11 cellular contexts compared by ENCODE assay signal in genomic region chr1:109630081-109630880, GRCh38. TPM values are rescaled to one million over a fixed set of nuclear protein-coding genes. Genes with fewer than 3 reads are reported as not detected.
A peak's percentile ranks its signal among the peaks of the same experiment; 100 is the strongest.
DNase-seq lines count a peak whose midpoint lies in the region; ATAC-seq and TF ChIP-seq lines count a peak whose summit lies in the region.
"Had no signal": no experiment of that assay in that cellular context is flagged by ENCODE, and none has a peak within 500 bp of the region (broad histone marks: within the 10 kb centered on the region; RNA-seq: fewer than 3 reads in every experiment).

No MANE protein-coding gene starts in this region.

- TF ChIP-seq CTCF in activated CD8-positive, alpha-beta T cell treated with anti-CD3 and anti-CD28 coated beads for 36 hours (IDR thresholded peaks at IDR 0.05) = peak; percentile 53
- TF ChIP-seq CTCF in suprapubic skin (IDR thresholded peaks at IDR 0.05) = no peak

- DNase-seq in activated CD8-positive, alpha-beta T cell treated with anti-CD3 and anti-CD28 coated beads for 36 hours = peak; percentile 57
- no peak for DNase-seq in activated CD8-positive, alpha-beta T cell treated with anti-CD3 and anti-CD28 coated beads, Interleukin-2, amount 10 ng/mL, durations not matched to agents 7 days and 5 days
- DNase-seq in activated CD4-positive, alpha-beta T cell treated with anti-CD3 and anti-CD28 coated beads for 48 hours = peak; percentile 52
- peak; percentile 50 for DNase-seq in germinal center (ENCODE audit: low spot score)
- peak in 5 of 6 experiments; percentile 17 to 48 (median 31) for DNase-seq in stimulated activated naive CD4-positive, alpha-beta T cell (lab: John Stamatoyannopoulos, UW)
- no peak for DNase-seq in suprapubic skin (ENCODE audit: low spot score in 2 of 2)
- no peak for DNase-seq in aorta
- no peak for DNase-seq in NCI-H146 treated with DMSO at 0.1 percent for 48 hours (lab: John Stamatoyannopoulos, UW; ENCODE audit: unreplicated experiment)
- DNase-seq: activated naive CD8-positive, alpha-beta T cell treated with anti-CD3 and anti-CD28 coated beads, Interleukin-2, amount 10 ng/mL, durations not matched to agents 7 days and 5 days had no signal

- H3K36me3 Mint-ChIP-seq in activated CD8-positive, alpha-beta T cell treated with anti-CD3 and anti-CD28 coated beads for 36 hours (ENCODE audit: low read depth) = peaks cover 30% of the 10 kb centered on the region
- H3K36me3 Mint-ChIP-seq in activated CD8-positive, alpha-beta T cell treated with anti-CD3 and anti-CD28 coated beads, Interleukin-2, amount 10 ng/mL, durations not matched to agents 7 days and 5 days (ENCODE audit: low read depth) = peaks cover 45% of the 10 kb centered on the region

- peaks cover 10% of the 10 kb centered on the region for H3K4me1 Mint-ChIP-seq in activated CD8-positive, alpha-beta T cell treated with anti-CD3 and anti-CD28 coated beads for 36 hours (ENCODE audit: low read depth)
- H3K4me1 Mint-ChIP-seq in activated CD8-positive, alpha-beta T cell treated with anti-CD3 and anti-CD28 coated beads, Interleukin-2, amount 10 ng/mL, durations not matched to agents 7 days and 5 days (ENCODE audit: low read depth) = peaks cover 20% of the 10 kb centered on the region

- CTCF ChIA-PET in activated CD8-positive, alpha-beta T cell treated with anti-CD3 and anti-CD28 coated beads for 36 hours (lab: Charles Lee) = interaction anchor here (0.6 to 18.5 kb wide), 20 partner anchors 9 to 354 kb away, joined by 3 to 294 read pairs (median 4); partner anchors contain the start of genes AHCYL1, AMPD2, GNAI3 and GNAT2
- CTCF ChIA-PET in activated CD8-positive, alpha-beta T cell treated with anti-CD3 and anti-CD28 coated beads, Interleukin-2, amount 10 ng/mL, durations not matched to agents 7 days and 5 days (lab: Charles Lee) = interaction anchor here (0.7 to 11.1 kb wide), 22 partner anchors 9 to 354 kb away, joined by 3 to 129 read pairs (median 4); partner anchors contain the start of genes AHCYL1, AMPD2, GNAI3 and GNAT2

- no peaks in the 10 kb centered on the region for H3K9me3 ChIP-seq in suprapubic skin
- H3K9me3 ChIP-seq in aorta (ENCODE audit: control insufficient read depth, low read length) = no peaks in the 10 kb centered on the region
- H3K9me3 ChIP-seq: BLaER1 had no signal

- H3K4me3 ChIP-seq in suprapubic skin (no peak overlapping the region), aorta (ENCODE audit: low read length in 2 of 2) (no peak overlapping the region)
- H3K4me3 ChIP-seq: BLaER1 had no signal

- H3K36me3 ChIP-seq in suprapubic skin = peaks cover 56% of the 10 kb centered on the region
- H3K36me3 ChIP-seq in aorta (ENCODE audit: control insufficient read depth in 1 of 2, insufficient read depth in 2 of 2, low read length in 1 of 2) = peaks cover 0 to 9% of the 10 kb centered on the region in 2 donors

- H3K27ac ChIP-seq in suprapubic skin = no peak overlapping the region
- H3K27ac ChIP-seq in aorta (ENCODE audit: low read depth in 1 of 2, low read length in 2 of 2) = no peak overlapping the region

- H3K27me3 ChIP-seq in suprapubic skin (no peaks in the 10 kb centered on the region), aorta (ENCODE audit: control insufficient read depth in 1 of 2, insufficient read depth in 2 of 2, low read length in 1 of 2) (no peaks in the 10 kb centered on the region)
- H3K27me3 ChIP-seq: BLaER1 had no signal

- TF ChIP-seq EP300 in suprapubic skin (IDR thresholded peaks at IDR 0.05) = no peak

- POLR2A ChIA-PET in activated CD8-positive, alpha-beta T cell treated with anti-CD3 and anti-CD28 coated beads for 36 hours (lab: Charles Lee) = interaction anchor here (0.8 to 1.1 kb wide), 2 partner anchors 82 kb away, joined by 4 read pairs; partner anchors contain the start of gene GNAI3
- POLR2A ChIA-PET in activated CD8-positive, alpha-beta T cell treated with anti-CD3 and anti-CD28 coated beads, Interleukin-2, amount 10 ng/mL, durations not matched to agents 7 days and 5 days (lab: Charles Lee) = interaction anchor here (3.9 kb wide), 1 partner anchor 82 kb away, joined by 22 read pairs; the partner anchor contains the start of gene GNAI3

- no peak for ATAC-seq in activated CD8-positive, alpha-beta T cell treated with anti-CD3 and anti-CD28 coated beads for 36 hours
- no peak for ATAC-seq in activated CD8-positive, alpha-beta T cell treated with anti-CD3 and anti-CD28 coated beads, Interleukin-2, amount 10 ng/mL, durations not matched to agents 7 days and 5 days
- no peak for ATAC-seq in aorta (ENCODE audit: low FRiP score)

- no peaks in the 10 kb centered on the region for H3K9me3 Mint-ChIP-seq in activated CD8-positive, alpha-beta T cell treated with anti-CD3 and anti-CD28 coated beads for 36 hours
- H3K9me3 Mint-ChIP-seq in activated CD8-positive, alpha-beta T cell treated with anti-CD3 and anti-CD28 coated beads, Interleukin-2, amount 10 ng/mL, durations not matched to agents 7 days and 5 days (ENCODE audit: insufficient read depth) = no peaks in the 10 kb centered on the region
- H3K9me3 Mint-ChIP-seq: activated naive CD8-positive, alpha-beta T cell treated with anti-CD3 and anti-CD28 coated beads, Interleukin-2, amount 10 ng/mL, durations not matched to agents 7 days and 5 days had no signal

- no peak for TF ChIP-seq POLR2A in suprapubic skin (IDR thresholded peaks at IDR 0.05)

- H3K27ac Mint-ChIP-seq in activated CD8-positive, alpha-beta T cell treated with anti-CD3 and anti-CD28 coated beads for 36 hours = no peak overlapping the region
- H3K27ac Mint-ChIP-seq in activated CD8-positive, alpha-beta T cell treated with anti-CD3 and anti-CD28 coated beads, Interleukin-2, amount 10 ng/mL, durations not matched to agents 7 days and 5 days = no peak overlapping the region

- H3K27me3 Mint-ChIP-seq in activated CD8-positive, alpha-beta T cell treated with anti-CD3 and anti-CD28 coated beads for 36 hours = no peaks in the 10 kb centered on the region
- no peaks in the 10 kb centered on the region for H3K27me3 Mint-ChIP-seq in activated CD8-positive, alpha-beta T cell treated with anti-CD3 and anti-CD28 coated beads, Interleukin-2, amount 10 ng/mL, durations not matched to agents 7 days and 5 days (ENCODE audit: low read depth)
- H3K27me3 Mint-ChIP-seq: activated naive CD8-positive, alpha-beta T cell treated with anti-CD3 and anti-CD28 coated beads, Interleukin-2, amount 10 ng/mL, durations not matched to agents 7 days and 5 days had no signal

- intact Hi-C loops in activated CD8-positive, alpha-beta T cell treated with anti-CD3 and anti-CD28 coated beads for 36 hours (cut with micrococcal nuclease) = no loop called here
- intact Hi-C loops in aorta (cut with DNase I) = no loop called here

- H3K4me1 ChIP-seq in suprapubic skin (peaks cover 20% of the 10 kb centered on the region), aorta (ENCODE audit: control insufficient read depth in 1 of 2, insufficient read depth in 2 of 2, low read length in 2 of 2) (no peaks in the 10 kb centered on the region)

- H3K4me3 Mint-ChIP-seq in activated CD8-positive, alpha-beta T cell treated with anti-CD3 and anti-CD28 coated beads for 36 hours = no peak overlapping the region
- no peak overlapping the region for H3K4me3 Mint-ChIP-seq in activated CD8-positive, alpha-beta T cell treated with anti-CD3 and anti-CD28 coated beads, Interleukin-2, amount 10 ng/mL, durations not matched to agents 7 days and 5 days
- H3K4me3 Mint-ChIP-seq: activated naive CD8-positive, alpha-beta T cell treated with anti-CD3 and anti-CD28 coated beads, Interleukin-2, amount 10 ng/mL, durations not matched to agents 7 days and 5 days had no signal

- WGBS in suprapubic skin = 78% methylated on average over 22 of the region's 30 CpGs
- 75 to 82% methylated on average over 28 to 30 of the region's 30 CpGs for WGBS in aorta, 2 donors

RNA-seq across cellular contexts. Expression of gene AMPD2, which starts 10.6 kb away (rescaled TPM):
- 100 to 1,000 TPM; 107 to 119 TPM for total RNA-seq in activated CD8-positive, alpha-beta T cell treated with anti-CD3 and anti-CD28 coated beads for 36 hours
- 100 to 1,000 TPM; 123 to 133 TPM for total RNA-seq in activated CD8-positive, alpha-beta T cell treated with anti-CD3 and anti-CD28 coated beads, Interleukin-2, amount 10 ng/mL, durations not matched to agents 7 days and 5 days
- total RNA-seq in suprapubic skin (10 to 100 TPM; 48.4 to 69.1 (median 58.1) TPM), aorta (10 to 100 TPM; 59.7 to 77.1 TPM)
- 10 to 100 TPM; 19.8 to 85.9 TPM for polyA plus RNA-seq in aorta

RNA-seq across cellular contexts. Expression of gene GNAT2, which starts 10.9 kb away (rescaled TPM):
- total RNA-seq in activated CD8-positive, alpha-beta T cell treated with anti-CD3 and anti-CD28 coated beads for 36 hours = under 1 TPM; 0.81 to 0.88 TPM
- not detected for total RNA-seq in activated CD8-positive, alpha-beta T cell treated with anti-CD3 and anti-CD28 coated beads, Interleukin-2, amount 10 ng/mL, durations not matched to agents 7 days and 5 days
- not detected for total RNA-seq in suprapubic skin
- total RNA-seq in aorta = not detected
- polyA plus RNA-seq in aorta = not detected
- total RNA-seq: RPMI7951 had no signal

RNA-seq across cellular contexts. Expression of gene GSTM4, which starts 25.6 kb away (rescaled TPM):
- 10 to 100 TPM in 1 of 2 experiments, 1 to 10 TPM in 1; 8.3 to 10.5 TPM for total RNA-seq in activated CD8-positive, alpha-beta T cell treated with anti-CD3 and anti-CD28 coated beads for 36 hours
- total RNA-seq in activated CD8-positive, alpha-beta T cell treated with anti-CD3 and anti-CD28 coated beads, Interleukin-2, amount 10 ng/mL, durations not matched to agents 7 days and 5 days = 10 to 100 TPM; 17.0 to 18.5 TPM
- total RNA-seq in suprapubic skin = 10 to 100 TPM; 18.7 to 41.1 (median 32.3) TPM
- total RNA-seq in aorta = 10 to 100 TPM; 15.0 to 29.8 TPM
- 10 to 100 TPM; 33.8 to 53.1 TPM for polyA plus RNA-seq in aorta

RNA-seq across cellular contexts. Expression of gene GSTM2, which starts 37.6 kb away (rescaled TPM):
- total RNA-seq in activated CD8-positive, alpha-beta T cell treated with anti-CD3 and anti-CD28 coated beads for 36 hours = 10 to 100 TPM; 13.6 to 16.2 TPM
- total RNA-seq in activated CD8-positive, alpha-beta T cell treated with anti-CD3 and anti-CD28 coated beads, Interleukin-2, amount 10 ng/mL, durations not matched to agents 7 days and 5 days = 10 to 100 TPM; 18.2 to 19.3 TPM
- total RNA-seq in suprapubic skin (100 to 1,000 TPM; 103 to 366 (median 186) TPM), aorta (100 to 1,000 TPM in 1 of 2 donors, 10 to 100 TPM in 1; 48.3 to 136 TPM)
- polyA plus RNA-seq in aorta = 100 to 1,000 TPM in 1 of 2 donors, 10 to 100 TPM in 1; 17.5 to 279 TPM

RNA-seq across cellular contexts. Expression of gene GSTM1, which starts 57.3 kb away (rescaled TPM):
- 10 to 100 TPM; 47.9 to 49.6 TPM for total RNA-seq in activated CD8-positive, alpha-beta T cell treated with anti-CD3 and anti-CD28 coated beads for 36 hours
- total RNA-seq in activated CD8-positive, alpha-beta T cell treated with anti-CD3 and anti-CD28 coated beads, Interleukin-2, amount 10 ng/mL, durations not matched to agents 7 days and 5 days = 10 to 100 TPM; 30.2 to 31.5 TPM
- total RNA-seq in suprapubic skin (10 to 100 TPM in 1 of 4 donors, not detected in 3; 48.2 TPM), aorta (10 to 100 TPM in 1 of 2 donors, not detected in 1; 63.8 TPM)
- polyA plus RNA-seq in aorta = 10 to 100 TPM; 42.4 to 54.4 TPM
- total RNA-seq: activated naive CD8-positive, alpha-beta T cell treated with anti-CD3 and anti-CD28 coated beads, Interleukin-2, amount 10 ng/mL, durations not matched to agents 7 days and 5 days had no signal

Comparison
In these comparisons a context has a peak if more than half of its experiments do, and no peak if none do; other contexts are left out.
1. DNase-seq: peak in activated CD8-positive, alpha-beta T cell treated with anti-CD3 and anti-CD28 coated beads for 36 hours (single experiment), activated CD4-positive, alpha-beta T cell treated with anti-CD3 and anti-CD28 coated beads for 48 hours (single experiment), germinal center (single experiment) and stimulated activated naive CD4-positive, alpha-beta T cell (5 of 6); none in activated CD8-positive, alpha-beta T cell treated with anti-CD3 and anti-CD28 coated beads, Interleukin-2, amount 10 ng/mL, durations not matched to agents 7 days and 5 days (single experiment), suprapubic skin (0 of 2), aorta (0 of 2) and NCI-H146 treated with DMSO at 0.1 percent for 48 hours (single experiment).